In genomic region chr3:14297305-14297704, GRCh38 we compare ENCODE assay signal across 28 cellular contexts.
DNase-seq lines count a peak whose midpoint lies in the region; ATAC-seq, FAIRE-seq and TF ChIP-seq lines count a peak whose summit lies in the region.
"Had no signal": no experiment of that assay in that cellular context is flagged by ENCODE, and none has a peak within 500 bp of the region (broad histone marks: within the 10 kb centered on the region; RNA-seq: fewer than 3 reads in every experiment).

No MANE protein-coding gene starts in this region.

- H3K36me3 Mint-ChIP-seq in nephron (ENCODE audit: low read depth) (no peaks in the 10 kb centered on the region), T-helper 17 cell (ENCODE audit: low read depth) (no peaks in the 10 kb centered on the region)

- no peaks in the 10 kb centered on the region for H3K79me2 ChIP-seq in endothelial cell of umbilical vein (ENCODE audit: control insufficient read depth, insufficient read depth, low read length)

- H3K4me1 Mint-ChIP-seq in nephron = peaks cover 9% of the 10 kb centered on the region
- H3K4me1 Mint-ChIP-seq in T-helper 17 cell = peaks cover 9% of the 10 kb centered on the region

- H3K4me1 ChIP-seq in endothelial cell of umbilical vein (ENCODE audit: control insufficient read depth, extremely low read depth, insufficient read depth, low read length) (no peaks in the 10 kb centered on the region), suprapubic skin (peaks cover 24% of the 10 kb centered on the region)
- H3K4me1 ChIP-seq: pancreas had no signal

- POLR2A ChIA-PET in endothelial cell of umbilical vein (lab: Charles Lee) = no interaction called here

- no TSS peak for BruUV-seq in endothelial cell of umbilical vein (replicated peaks; lab: Mats Ljungman, UMichigan)

- TF ChIP-seq CTCF in endothelial cell of umbilical vein (IDR thresholded peaks at IDR 0.05; ENCODE audit: extremely low read depth in 1 of 2, insufficient read depth in 1 of 2, low read depth in 1 of 2, low read length in 2 of 2) = no peak
- no peak for TF ChIP-seq CTCF in nephron (IDR thresholded peaks at IDR 0.05; ENCODE audit: unreplicated experiment in 3 of 3)
- no peak for TF ChIP-seq CTCF in suprapubic skin (IDR thresholded peaks at IDR 0.05)

- no peak for FAIRE-seq in endothelial cell of umbilical vein (lab: Jason Lieb, UNC)
- FAIRE-seq: islet of Langerhans, pancreas had no signal

- H3K27me3 ChIP-seq in H7 (ENCODE audit: control insufficient read depth, insufficient read depth, low read length) = no peaks in the 10 kb centered on the region; the same call in 1 of the 2 replicates
- peaks cover 6 to 19% of the 10 kb centered on the region in 2 experiments for H3K27me3 ChIP-seq in endothelial cell of umbilical vein (ENCODE audit: control insufficient read depth in 2 of 2, insufficient read depth in 2 of 2, low read length in 2 of 2)
- peaks cover 4% of the 10 kb centered on the region for H3K27me3 ChIP-seq in suprapubic skin

- H3K9me3 Mint-ChIP-seq in nephron = no peaks in the 10 kb centered on the region
- H3K9me3 Mint-ChIP-seq: activated T-cell treated with anti-CD3 and anti-CD28 coated beads, Interleukin-2, amount 50 U/mL, for 4 hours; dendritic cell treated with granulocyte-macrophage colony-stimulating factor and Interleukin-4, amounts not matched to agents 40 ng/mL and 50 ng/mL, for 4 days; T-helper 2 cell treated with Interferon-gamma antibody and Interleukin-4, amounts not matched to agents 5 μg/mL and 100 μg/mL, for 36 hours had no signal

- 56% methylated on average over 8 of the region's 8 CpGs for WGBS in suprapubic skin

- intact Hi-C loops in endothelial cell of umbilical vein (cut with micrococcal nuclease) = no loop called here

- ATAC-seq in HG03159 (IDR thresholded peaks at IDR 0.05; ENCODE audit: unreplicated experiment) (no peak), HG02840 (IDR thresholded peaks at IDR 0.05; ENCODE audit: low FRiP score, unreplicated experiment) (no peak), T-helper 17 cell (no peak)
- ATAC-seq: activated T-cell treated with anti-CD3 and anti-CD28 coated beads, Interleukin-2, amount 50 U/mL, for 4 hours; PC-3; stimulated activated naive CD8-positive, alpha-beta T cell treated with anti-CD3 and anti-CD28 coated beads, Interleukin-15, Interleukin-2, amounts not matched to agents 100 U/mL and 50 U/mL, for 24 hours had no signal

- no peak overlapping the region for H3K9ac ChIP-seq in endothelial cell of umbilical vein (replicated peaks; ENCODE audit: extremely low read depth, insufficient read depth, low read length)
- H3K9ac ChIP-seq: BLaER1 treated with 17β-estradiol and CSF1 and Interleukin-3, amounts not matched to agents 10 nM and 100 nM had no signal

- CTCF ChIA-PET in endothelial cell of umbilical vein (lab: Charles Lee) = no interaction called here

- H3K27ac ChIP-seq in endothelial cell of umbilical vein (ENCODE audit: insufficient read depth, low read depth, low read length) = no peak overlapping the region
- peak overlapping the region; percentile 57 for H3K27ac ChIP-seq in suprapubic skin
- H3K27ac ChIP-seq: BLaER1 treated with 17β-estradiol and CSF1 and Interleukin-3, amounts not matched to agents 10 nM and 100 nM; left ventricle myocardium inferior; pancreas; tibial artery had no signal

- H3K27me3 Mint-ChIP-seq in nephron (ENCODE audit: low read depth) (peaks cover 20% of the 10 kb centered on the region), T-helper 17 cell (peaks cover 26% of the 10 kb centered on the region)

- no peaks in the 10 kb centered on the region for H4K20me1 ChIP-seq in endothelial cell of umbilical vein (replicated peaks; ENCODE audit: control insufficient read depth, extremely low read depth, insufficient read depth, low read length)

- TF ChIP-seq EP300 in suprapubic skin (IDR thresholded peaks at IDR 0.05) = no peak

- dilution Hi-C loops in endothelial cell of umbilical vein (cut with MboI; ENCODE audit: extremely low pct_ligation_motif_present, low sequenced_read_pairs) = no loop called here

- peak; percentile 67 for DNase-seq in H7
- DNase-seq in endothelial cell of umbilical vein (ENCODE audit: low read depth, low spot score) = no peak
- no peak for DNase-seq in suprapubic skin (ENCODE audit: low spot score in 2 of 2)
- no peak for DNase-seq in T-helper 17 cell
- DNase-seq: activated CD4-positive, alpha-beta T cell treated with anti-CD3 and anti-CD28 coated beads for 48 hours; activated gamma-delta T cell treated with Interleukin-2 at 50 U/mL for 16 hours; activated T-cell treated with anti-CD3 and anti-CD28 coated beads, Interleukin-2, amount 50 U/mL, for 4 hours; central memory CD4-positive, alpha-beta T cell; DMS79; GF-D8; Karpas-422; MV-4-11; NCI-H2171; NCI-H510A; nephron progenitor cell; PC-3; SHP77; stimulated activated naive CD8-positive, alpha-beta T cell treated with anti-CD3 and anti-CD28 coated beads, Interleukin-15, Interleukin-2, amounts not matched to agents 100 U/mL and 50 U/mL, for 24 hours; tibial artery had no signal

- H3K9me3 ChIP-seq in endothelial cell of umbilical vein (replicated peaks; ENCODE audit: control insufficient read depth, insufficient read depth, low read length) (no peaks in the 10 kb centered on the region), suprapubic skin (no peaks in the 10 kb centered on the region), T-helper 17 cell (ENCODE audit: control insufficient read depth, low read length, poor library complexity, severe bottlenecking) (no peaks in the 10 kb centered on the region)
- H3K9me3 ChIP-seq: left ventricle myocardium inferior, pancreas, tibial artery had no signal

- no peak overlapping the region for H2AFZ ChIP-seq in endothelial cell of umbilical vein (ENCODE audit: low read depth, low read length)

- peak overlapping the region; percentile 80 to 88 (median 87) for H3K27ac Mint-ChIP-seq in nephron
- H3K27ac Mint-ChIP-seq in T-helper 17 cell = no peak overlapping the region
- H3K27ac Mint-ChIP-seq: dendritic cell treated with granulocyte-macrophage colony-stimulating factor and Interleukin-4, amounts not matched to agents 40 ng/mL and 50 ng/mL, for 4 days; nephron progenitor cell; T-helper 2 cell treated with Interferon-gamma antibody and Interleukin-4, amounts not matched to agents 5 μg/mL and 100 μg/mL, for 36 hours had no signal

- H3K36me3 ChIP-seq in H7 (replicated peaks; ENCODE audit: control insufficient read depth, insufficient read depth, low read length) = no peaks in the 10 kb centered on the region
- no peaks in the 10 kb centered on the region for H3K36me3 ChIP-seq in endothelial cell of umbilical vein (ENCODE audit: control insufficient read depth in 2 of 2, extremely low read depth in 1 of 2, insufficient read depth in 2 of 2, low read length in 2 of 2)
- no peaks in the 10 kb centered on the region for H3K36me3 ChIP-seq in suprapubic skin
- H3K36me3 ChIP-seq: BLaER1 treated with 17β-estradiol and CSF1 and Interleukin-3, amounts not matched to agents 10 nM and 100 nM; left ventricle myocardium inferior; pancreas; tibial artery had no signal

- TF ChIP-seq POLR2A in endothelial cell of umbilical vein (IDR thresholded peaks at IDR 0.05; ENCODE audit: low read depth, low read length) (no peak), suprapubic skin (IDR thresholded peaks at IDR 0.05) (no peak)

- H3K4me3 ChIP-seq in H7 (ENCODE audit: insufficient read depth, low read depth, low read length) (no peak overlapping the region), endothelial cell of umbilical vein (replicated peaks in 1 of 3; ENCODE audit: insufficient read depth in 1 of 3, low read depth in 1 of 3, low read length in 3 of 3) (no peak overlapping the region), suprapubic skin (no peak overlapping the region)
- H3K4me3 ChIP-seq: BLaER1 treated with 17β-estradiol and CSF1 and Interleukin-3, amounts not matched to agents 10 nM and 100 nM; pancreas; tibial artery had no signal

- H3K4me2 ChIP-seq in endothelial cell of umbilical vein (ENCODE audit: insufficient read depth, low read length) = no peak overlapping the region
- H3K4me2 ChIP-seq: BLaER1 treated with 17β-estradiol and CSF1 and Interleukin-3, amounts not matched to agents 10 nM and 100 nM had no signal

- H3K4me3 Mint-ChIP-seq in nephron (no peak overlapping the region), T-helper 17 cell (no peak overlapping the region)
- H3K4me3 Mint-ChIP-seq: activated T-cell treated with anti-CD3 and anti-CD28 coated beads, Interleukin-2, amount 50 U/mL, for 4 hours; dendritic cell treated with granulocyte-macrophage colony-stimulating factor and Interleukin-4, amounts not matched to agents 40 ng/mL and 50 ng/mL, for 4 days; nephron progenitor cell; T-helper 2 cell treated with Interferon-gamma antibody and Interleukin-4, amounts not matched to agents 5 μg/mL and 100 μg/mL, for 36 hours had no signal

- no peaks in the 10 kb centered on the region for H3K9me1 ChIP-seq in endothelial cell of umbilical vein (replicated peaks; ENCODE audit: control insufficient read depth, extremely low read depth, insufficient read depth, low read length)

TF ChIP-seq in endothelial cell of umbilical vein, 7 proteins besides CTCF, POLR2A, EP300 and RAD21:
- TF ChIP-seq FOS (IDR thresholded peaks at IDR 0.05; ENCODE audit: borderline replicate concordance, insufficient read depth, low read length) = no peak
- TF ChIP-seq EZH2 (IDR thresholded peaks at IDR 0.05; ENCODE audit: borderline replicate concordance, low read depth, low read length, severe bottlenecking) = peak; percentile 5
TF ChIP-seq in endothelial cell of umbilical vein: peak in this region for 1.
